In the genomic region with DNA sequence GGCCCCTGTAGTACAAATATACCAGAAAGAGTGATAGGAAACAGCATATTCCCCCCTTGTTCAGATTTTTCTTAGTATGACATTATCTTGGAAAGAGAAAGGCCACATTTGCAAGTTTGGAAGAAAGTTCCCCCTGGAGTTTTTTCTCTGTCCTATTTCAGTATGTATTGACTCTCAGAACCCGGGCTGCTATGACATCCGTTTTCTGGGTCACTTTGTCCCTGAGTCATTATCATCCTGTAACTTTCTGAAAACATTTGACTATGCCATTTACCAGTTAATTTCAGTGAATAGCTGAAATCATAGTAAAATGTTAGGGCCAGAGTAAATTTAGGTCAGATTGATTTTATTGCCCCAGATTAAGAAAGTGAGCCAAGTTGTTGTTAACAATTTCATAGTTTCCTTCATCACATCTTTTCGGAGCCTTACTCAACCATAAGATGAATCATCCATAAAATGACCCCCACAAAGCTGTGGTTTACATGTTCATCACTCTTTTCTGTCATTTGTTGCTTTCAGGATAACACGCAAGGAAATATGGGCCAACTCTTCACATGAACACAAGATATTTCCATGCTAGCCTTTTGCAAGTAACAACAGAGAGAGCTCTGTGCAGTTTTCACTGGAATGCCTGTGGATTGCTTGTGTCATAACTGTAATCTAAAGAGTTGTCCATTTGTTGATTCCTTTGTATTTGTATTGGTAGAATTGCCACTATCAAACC, we compare ENCODE assay signal across 1 cellular context.
A peak's percentile ranks its signal among the peaks of the same experiment; 100 is the strongest.
TF ChIP-seq lines count a peak whose summit lies in the region.

No MANE protein-coding gene starts in this region.

TF ChIP-seq in GM12878, 131 proteins besides CTCF, POLR2A, EP300 and RAD21 (continued from another document and continues in another):
- TF ChIP-seq, protein P1, sequence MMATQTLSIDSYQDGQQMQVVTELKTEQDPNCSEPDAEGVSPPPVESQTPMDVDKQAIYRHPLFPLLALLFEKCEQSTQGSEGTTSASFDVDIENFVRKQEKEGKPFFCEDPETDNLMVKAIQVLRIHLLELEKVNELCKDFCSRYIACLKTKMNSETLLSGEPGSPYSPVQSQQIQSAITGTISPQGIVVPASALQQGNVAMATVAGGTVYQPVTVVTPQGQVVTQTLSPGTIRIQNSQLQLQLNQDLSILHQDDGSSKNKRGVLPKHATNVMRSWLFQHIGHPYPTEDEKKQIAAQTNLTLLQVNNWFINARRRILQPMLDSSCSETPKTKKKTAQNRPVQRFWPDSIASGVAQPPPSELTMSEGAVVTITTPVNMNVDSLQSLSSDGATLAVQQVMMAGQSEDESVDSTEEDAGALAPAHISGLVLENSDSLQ (IDR thresholded peaks at IDR 0.05): peak; percentile 55
- TF ChIP-seq, protein P2, sequence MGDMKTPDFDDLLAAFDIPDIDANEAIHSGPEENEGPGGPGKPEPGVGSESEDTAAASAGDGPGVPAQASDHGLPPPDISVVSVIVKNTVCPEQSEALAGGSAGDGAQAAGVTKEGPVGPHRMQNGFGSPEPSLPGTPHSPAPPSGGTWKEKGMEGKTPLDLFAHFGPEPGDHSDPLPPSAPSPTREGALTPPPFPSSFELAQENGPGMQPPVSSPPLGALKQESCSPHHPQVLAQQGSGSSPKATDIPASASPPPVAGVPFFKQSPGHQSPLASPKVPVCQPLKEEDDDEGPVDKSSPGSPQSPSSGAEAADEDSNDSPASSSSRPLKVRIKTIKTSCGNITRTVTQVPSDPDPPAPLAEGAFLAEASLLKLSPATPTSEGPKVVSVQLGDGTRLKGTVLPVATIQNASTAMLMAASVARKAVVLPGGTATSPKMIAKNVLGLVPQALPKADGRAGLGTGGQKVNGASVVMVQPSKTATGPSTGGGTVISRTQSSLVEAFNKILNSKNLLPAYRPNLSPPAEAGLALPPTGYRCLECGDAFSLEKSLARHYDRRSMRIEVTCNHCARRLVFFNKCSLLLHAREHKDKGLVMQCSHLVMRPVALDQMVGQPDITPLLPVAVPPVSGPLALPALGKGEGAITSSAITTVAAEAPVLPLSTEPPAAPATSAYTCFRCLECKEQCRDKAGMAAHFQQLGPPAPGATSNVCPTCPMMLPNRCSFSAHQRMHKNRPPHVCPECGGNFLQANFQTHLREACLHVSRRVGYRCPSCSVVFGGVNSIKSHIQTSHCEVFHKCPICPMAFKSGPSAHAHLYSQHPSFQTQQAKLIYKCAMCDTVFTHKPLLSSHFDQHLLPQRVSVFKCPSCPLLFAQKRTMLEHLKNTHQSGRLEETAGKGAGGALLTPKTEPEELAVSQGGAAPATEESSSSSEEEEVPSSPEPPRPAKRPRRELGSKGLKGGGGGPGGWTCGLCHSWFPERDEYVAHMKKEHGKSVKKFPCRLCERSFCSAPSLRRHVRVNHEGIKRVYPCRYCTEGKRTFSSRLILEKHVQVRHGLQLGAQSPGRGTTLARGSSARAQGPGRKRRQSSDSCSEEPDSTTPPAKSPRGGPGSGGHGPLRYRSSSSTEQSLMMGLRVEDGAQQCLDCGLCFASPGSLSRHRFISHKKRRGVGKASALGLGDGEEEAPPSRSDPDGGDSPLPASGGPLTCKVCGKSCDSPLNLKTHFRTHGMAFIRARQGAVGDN (IDR thresholded peaks at IDR 0.05): peak; percentile 52; the same call in 1 of the 2 replicates
- TF ChIP-seq ZNF207 (IDR thresholded peaks at IDR 0.05; ENCODE audit: borderline replicate concordance) (no peak), BCL11A (IDR thresholded peaks at IDR 0.05; ENCODE audit: low read depth, low read length) (peak; percentile 92), ZNF24 (IDR thresholded peaks at IDR 0.05) (0 out of 2 replicates have a peak, but pooled peaks have one; percentile 17), IKZF1 (conservative IDR thresholded peaks at IDR 0.05) (peak; percentile 73), IKZF2 (IDR thresholded peaks at IDR 0.05) (peak; percentile 70 to 78), CREM (IDR thresholded peaks at IDR 0.05; ENCODE audit: low read depth) (peak; percentile 72), HCFC1 (IDR thresholded peaks at IDR 0.05; ENCODE audit: low read length) (no peak), SP1 (IDR thresholded peaks at IDR 0.05; ENCODE audit: low read depth, low read length) (no peak), NR2F1 (conservative IDR thresholded peaks at IDR 0.05) (peak; percentile 57; the same call in 1 of the 2 replicates), DPF2 (IDR thresholded peaks at IDR 0.05) (peak; percentile 66), MTA2 (IDR thresholded peaks at IDR 0.05; ENCODE audit: low read depth) (peak; percentile 54), MXI1 (IDR thresholded peaks at IDR 0.05; ENCODE audit: low read depth, low read length) (no peak), CBFB (IDR thresholded peaks at IDR 0.05; ENCODE audit: low read depth) (peak; percentile 88), POLR2AphosphoS5 (IDR thresholded peaks at IDR 0.05; ENCODE audit: low read length) (peak; percentile 24; the same call in 1 of the 2 replicates), JUNB (IDR thresholded peaks at IDR 0.05) (peak; percentile 77)
- TF ChIP-seq, protein P3, sequence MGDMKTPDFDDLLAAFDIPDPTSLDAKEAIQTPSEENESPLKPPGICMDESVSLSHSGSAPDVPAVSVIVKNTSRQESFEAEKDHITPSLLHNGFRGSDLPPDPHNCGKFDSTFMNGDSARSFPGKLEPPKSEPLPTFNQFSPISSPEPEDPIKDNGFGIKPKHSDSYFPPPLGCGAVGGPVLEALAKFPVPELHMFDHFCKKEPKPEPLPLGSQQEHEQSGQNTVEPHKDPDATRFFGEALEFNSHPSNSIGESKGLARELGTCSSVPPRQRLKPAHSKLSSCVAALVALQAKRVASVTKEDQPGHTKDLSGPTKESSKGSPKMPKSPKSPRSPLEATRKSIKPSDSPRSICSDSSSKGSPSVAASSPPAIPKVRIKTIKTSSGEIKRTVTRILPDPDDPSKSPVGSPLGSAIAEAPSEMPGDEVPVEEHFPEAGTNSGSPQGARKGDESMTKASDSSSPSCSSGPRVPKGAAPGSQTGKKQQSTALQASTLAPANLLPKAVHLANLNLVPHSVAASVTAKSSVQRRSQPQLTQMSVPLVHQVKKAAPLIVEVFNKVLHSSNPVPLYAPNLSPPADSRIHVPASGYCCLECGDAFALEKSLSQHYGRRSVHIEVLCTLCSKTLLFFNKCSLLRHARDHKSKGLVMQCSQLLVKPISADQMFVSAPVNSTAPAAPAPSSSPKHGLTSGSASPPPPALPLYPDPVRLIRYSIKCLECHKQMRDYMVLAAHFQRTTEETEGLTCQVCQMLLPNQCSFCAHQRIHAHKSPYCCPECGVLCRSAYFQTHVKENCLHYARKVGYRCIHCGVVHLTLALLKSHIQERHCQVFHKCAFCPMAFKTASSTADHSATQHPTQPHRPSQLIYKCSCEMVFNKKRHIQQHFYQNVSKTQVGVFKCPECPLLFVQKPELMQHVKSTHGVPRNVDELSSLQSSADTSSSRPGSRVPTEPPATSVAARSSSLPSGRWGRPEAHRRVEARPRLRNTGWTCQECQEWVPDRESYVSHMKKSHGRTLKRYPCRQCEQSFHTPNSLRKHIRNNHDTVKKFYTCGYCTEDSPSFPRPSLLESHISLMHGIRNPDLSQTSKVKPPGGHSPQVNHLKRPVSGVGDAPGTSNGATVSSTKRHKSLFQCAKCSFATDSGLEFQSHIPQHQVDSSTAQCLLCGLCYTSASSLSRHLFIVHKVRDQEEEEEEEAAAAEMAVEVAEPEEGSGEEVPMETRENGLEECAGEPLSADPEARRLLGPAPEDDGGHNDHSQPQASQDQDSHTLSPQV (IDR thresholded peaks at IDR 0.05): peak; percentile 60; the same call in 1 of the 2 replicates
- TF ChIP-seq, protein P4, sequence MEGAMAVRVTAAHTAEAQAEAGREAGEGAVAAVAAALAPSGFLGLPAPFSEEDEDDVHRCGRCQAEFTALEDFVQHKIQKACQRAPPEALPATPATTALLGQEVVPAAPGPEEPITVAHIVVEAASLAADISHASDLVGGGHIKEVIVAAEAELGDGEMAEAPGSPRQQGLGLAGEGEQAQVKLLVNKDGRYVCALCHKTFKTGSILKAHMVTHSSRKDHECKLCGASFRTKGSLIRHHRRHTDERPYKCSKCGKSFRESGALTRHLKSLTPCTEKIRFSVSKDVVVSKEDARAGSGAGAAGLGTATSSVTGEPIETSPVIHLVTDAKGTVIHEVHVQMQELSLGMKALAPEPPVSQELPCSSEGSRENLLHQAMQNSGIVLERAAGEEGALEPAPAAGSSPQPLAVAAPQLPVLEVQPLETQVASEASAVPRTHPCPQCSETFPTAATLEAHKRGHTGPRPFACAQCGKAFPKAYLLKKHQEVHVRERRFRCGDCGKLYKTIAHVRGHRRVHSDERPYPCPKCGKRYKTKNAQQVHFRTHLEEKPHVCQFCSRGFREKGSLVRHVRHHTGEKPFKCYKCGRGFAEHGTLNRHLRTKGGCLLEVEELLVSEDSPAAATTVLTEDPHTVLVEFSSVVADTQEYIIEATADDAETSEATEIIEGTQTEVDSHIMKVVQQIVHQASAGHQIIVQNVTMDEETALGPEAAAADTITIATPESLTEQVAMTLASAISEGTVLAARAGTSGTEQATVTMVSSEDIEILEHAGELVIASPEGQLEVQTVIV (IDR thresholded peaks at IDR 0.05; ENCODE audit: borderline replicate concordance, partially characterized antibody): no peak
- TF ChIP-seq, protein P5, sequence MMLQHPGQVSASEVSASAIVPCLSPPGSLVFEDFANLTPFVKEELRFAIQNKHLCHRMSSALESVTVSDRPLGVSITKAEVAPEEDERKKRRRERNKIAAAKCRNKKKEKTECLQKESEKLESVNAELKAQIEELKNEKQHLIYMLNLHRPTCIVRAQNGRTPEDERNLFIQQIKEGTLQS (IDR thresholded peaks at IDR 0.05; ENCODE audit: borderline replicate concordance, extremely low read depth, low read depth, low read length): no peak
- TF ChIP-seq, protein P6, sequence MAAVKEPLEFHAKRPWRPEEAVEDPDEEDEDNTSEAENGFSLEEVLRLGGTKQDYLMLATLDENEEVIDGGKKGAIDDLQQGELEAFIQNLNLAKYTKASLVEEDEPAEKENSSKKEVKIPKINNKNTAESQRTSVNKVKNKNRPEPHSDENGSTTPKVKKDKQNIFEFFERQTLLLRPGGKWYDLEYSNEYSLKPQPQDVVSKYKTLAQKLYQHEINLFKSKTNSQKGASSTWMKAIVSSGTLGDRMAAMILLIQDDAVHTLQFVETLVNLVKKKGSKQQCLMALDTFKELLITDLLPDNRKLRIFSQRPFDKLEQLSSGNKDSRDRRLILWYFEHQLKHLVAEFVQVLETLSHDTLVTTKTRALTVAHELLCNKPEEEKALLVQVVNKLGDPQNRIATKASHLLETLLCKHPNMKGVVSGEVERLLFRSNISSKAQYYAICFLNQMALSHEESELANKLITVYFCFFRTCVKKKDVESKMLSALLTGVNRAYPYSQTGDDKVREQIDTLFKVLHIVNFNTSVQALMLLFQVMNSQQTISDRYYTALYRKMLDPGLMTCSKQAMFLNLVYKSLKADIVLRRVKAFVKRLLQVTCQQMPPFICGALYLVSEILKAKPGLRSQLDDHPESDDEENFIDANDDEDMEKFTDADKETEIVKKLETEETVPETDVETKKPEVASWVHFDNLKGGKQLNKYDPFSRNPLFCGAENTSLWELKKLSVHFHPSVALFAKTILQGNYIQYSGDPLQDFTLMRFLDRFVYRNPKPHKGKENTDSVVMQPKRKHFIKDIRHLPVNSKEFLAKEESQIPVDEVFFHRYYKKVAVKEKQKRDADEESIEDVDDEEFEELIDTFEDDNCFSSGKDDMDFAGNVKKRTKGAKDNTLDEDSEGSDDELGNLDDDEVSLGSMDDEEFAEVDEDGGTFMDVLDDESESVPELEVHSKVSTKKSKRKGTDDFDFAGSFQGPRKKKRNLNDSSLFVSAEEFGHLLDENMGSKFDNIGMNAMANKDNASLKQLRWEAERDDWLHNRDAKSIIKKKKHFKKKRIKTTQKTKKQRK (IDR thresholded peaks at IDR 0.05; ENCODE audit: low read depth, low read length): no peak
- TF ChIP-seq, protein P7, sequence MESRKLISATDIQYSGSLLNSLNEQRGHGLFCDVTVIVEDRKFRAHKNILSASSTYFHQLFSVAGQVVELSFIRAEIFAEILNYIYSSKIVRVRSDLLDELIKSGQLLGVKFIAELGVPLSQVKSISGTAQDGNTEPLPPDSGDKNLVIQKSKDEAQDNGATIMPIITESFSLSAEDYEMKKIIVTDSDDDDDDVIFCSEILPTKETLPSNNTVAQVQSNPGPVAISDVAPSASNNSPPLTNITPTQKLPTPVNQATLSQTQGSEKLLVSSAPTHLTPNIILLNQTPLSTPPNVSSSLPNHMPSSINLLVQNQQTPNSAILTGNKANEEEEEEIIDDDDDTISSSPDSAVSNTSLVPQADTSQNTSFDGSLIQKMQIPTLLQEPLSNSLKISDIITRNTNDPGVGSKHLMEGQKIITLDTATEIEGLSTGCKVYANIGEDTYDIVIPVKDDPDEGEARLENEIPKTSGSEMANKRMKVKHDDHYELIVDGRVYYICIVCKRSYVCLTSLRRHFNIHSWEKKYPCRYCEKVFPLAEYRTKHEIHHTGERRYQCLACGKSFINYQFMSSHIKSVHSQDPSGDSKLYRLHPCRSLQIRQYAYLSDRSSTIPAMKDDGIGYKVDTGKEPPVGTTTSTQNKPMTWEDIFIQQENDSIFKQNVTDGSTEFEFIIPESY (IDR thresholded peaks at IDR 0.05): 0 out of 2 replicates have a peak, but pooled peaks have one; percentile 28
- TF ChIP-seq, protein P8, sequence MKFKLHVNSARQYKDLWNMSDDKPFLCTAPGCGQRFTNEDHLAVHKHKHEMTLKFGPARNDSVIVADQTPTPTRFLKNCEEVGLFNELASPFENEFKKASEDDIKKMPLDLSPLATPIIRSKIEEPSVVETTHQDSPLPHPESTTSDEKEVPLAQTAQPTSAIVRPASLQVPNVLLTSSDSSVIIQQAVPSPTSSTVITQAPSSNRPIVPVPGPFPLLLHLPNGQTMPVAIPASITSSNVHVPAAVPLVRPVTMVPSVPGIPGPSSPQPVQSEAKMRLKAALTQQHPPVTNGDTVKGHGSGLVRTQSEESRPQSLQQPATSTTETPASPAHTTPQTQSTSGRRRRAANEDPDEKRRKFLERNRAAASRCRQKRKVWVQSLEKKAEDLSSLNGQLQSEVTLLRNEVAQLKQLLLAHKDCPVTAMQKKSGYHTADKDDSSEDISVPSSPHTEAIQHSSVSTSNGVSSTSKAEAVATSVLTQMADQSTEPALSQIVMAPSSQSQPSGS (IDR thresholded peaks at IDR 0.05; ENCODE audit: low read length): peak; percentile 79
- TF ChIP-seq, protein P9, sequence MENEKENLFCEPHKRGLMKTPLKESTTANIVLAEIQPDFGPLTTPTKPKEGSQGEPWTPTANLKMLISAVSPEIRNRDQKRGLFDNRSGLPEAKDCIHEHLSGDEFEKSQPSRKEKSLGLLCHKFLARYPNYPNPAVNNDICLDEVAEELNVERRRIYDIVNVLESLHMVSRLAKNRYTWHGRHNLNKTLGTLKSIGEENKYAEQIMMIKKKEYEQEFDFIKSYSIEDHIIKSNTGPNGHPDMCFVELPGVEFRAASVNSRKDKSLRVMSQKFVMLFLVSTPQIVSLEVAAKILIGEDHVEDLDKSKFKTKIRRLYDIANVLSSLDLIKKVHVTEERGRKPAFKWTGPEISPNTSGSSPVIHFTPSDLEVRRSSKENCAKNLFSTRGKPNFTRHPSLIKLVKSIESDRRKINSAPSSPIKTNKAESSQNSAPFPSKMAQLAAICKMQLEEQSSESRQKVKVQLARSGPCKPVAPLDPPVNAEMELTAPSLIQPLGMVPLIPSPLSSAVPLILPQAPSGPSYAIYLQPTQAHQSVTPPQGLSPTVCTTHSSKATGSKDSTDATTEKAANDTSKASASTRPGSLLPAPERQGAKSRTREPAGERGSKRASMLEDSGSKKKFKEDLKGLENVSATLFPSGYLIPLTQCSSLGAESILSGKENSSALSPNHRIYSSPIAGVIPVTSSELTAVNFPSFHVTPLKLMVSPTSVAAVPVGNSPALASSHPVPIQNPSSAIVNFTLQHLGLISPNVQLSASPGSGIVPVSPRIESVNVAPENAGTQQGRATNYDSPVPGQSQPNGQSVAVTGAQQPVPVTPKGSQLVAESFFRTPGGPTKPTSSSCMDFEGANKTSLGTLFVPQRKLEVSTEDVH (IDR thresholded peaks at IDR 0.05; ENCODE audit: low read depth, partially characterized antibody): no peak
